Comparison of ENCODE assay signal across 1 cellular context in the genomic region with DNA sequence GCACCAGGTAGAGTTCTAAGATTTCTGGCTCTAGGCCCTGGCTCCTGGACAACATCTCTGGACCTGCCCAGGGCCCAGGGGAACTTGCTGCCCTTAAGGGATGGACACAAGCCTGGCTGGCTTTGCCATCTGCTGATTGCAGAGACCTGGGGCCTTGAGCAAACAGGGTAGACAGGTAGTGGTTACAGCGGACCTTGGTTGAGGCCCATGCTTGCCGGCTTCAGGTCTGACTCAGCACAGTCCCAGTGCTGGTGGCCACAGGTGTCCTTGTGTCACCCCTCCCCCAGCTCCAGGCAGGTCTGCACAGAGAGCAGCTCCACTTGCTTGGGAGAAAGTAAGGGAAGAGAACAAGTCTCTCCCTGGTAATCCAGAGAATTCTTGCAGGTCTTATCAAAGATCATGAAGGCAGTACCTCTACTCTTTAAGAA.
TF ChIP-seq lines count a peak whose summit lies in the region.

No MANE protein-coding gene starts in this region.

TF ChIP-seq in HepG2, 621 proteins besides CTCF, POLR2A, EP300 and RAD21 (continued from another document):
- TF ChIP-seq PBX2 (CRISPR knock-in tag; IDR thresholded peaks at IDR 0.05) (no peak), SETDB1 (CRISPR knock-in tag; IDR thresholded peaks at IDR 0.05; ENCODE audit: borderline replicate concordance) (no peak)
TF ChIP-seq in HepG2: peak in this region for 26.
